Comparison of ENCODE assay signal across 23 cellular contexts in the genomic region with DNA sequence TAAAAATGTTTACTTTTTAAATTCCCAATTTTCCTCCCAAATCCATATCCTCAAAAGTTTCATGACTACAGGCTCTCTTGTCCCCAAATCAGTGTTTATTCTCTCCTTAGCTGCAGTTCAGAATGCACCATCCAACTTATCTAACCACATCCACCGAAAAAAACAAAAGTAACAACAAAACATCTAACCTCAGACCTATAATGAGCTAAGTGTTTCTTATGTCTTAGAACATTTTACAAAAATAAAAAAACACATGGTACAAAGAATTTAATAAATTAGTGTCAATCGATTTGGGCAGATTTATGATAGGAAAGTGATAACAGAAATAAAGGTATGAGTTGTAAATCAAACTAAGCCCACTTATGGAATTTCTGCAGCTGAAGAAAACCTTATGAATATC. TPM values are rescaled to one million over a fixed set of nuclear protein-coding genes. Genes with fewer than 3 reads are reported as not detected.
DNase-seq lines count a peak whose midpoint lies in the region; ATAC-seq and TF ChIP-seq lines count a peak whose summit lies in the region.
"Had no signal": no experiment of that assay in that cellular context is flagged by ENCODE, and none has a peak within 500 bp of the region (broad histone marks: within the 10 kb centered on the region; RNA-seq: fewer than 3 reads in every experiment).

No MANE protein-coding gene starts in this region.

- no peak for ATAC-seq in activated CD4-positive, alpha-beta T cell treated with anti-CD3 and anti-CD28 coated beads for 36 hours
- peak; percentile 72 for ATAC-seq in CD4-positive, alpha-beta T cell (ENCODE audit: poor library complexity)
- ATAC-seq in naive thymus-derived CD4-positive, alpha-beta T cell = peak; percentile 83
- ATAC-seq in HG03045 (IDR thresholded peaks at IDR 0.05; ENCODE audit: unreplicated experiment) = no peak
- ATAC-seq: right lobe of liver; stimulated activated naive B cell treated with anti-CD40 and anti-IgM and Interleukin-4, amounts not matched to agents 10 μg/mL and 1 μg/mL and 100 μg/mL, for 72 hours had no signal

- H3K4me3 ChIP-seq in naive thymus-derived CD4-positive, alpha-beta T cell (ENCODE audit: low read length) = peak overlapping the region; percentile 9
- H3K4me3 ChIP-seq in WERI-Rb-1 (ENCODE audit: low read depth, low read length) = no peak overlapping the region
- H3K4me3 ChIP-seq: adrenal gland, right lobe of liver, testis had no signal

- H3K27me3 ChIP-seq in CD4-positive, alpha-beta T cell (ENCODE audit: control insufficient read depth, insufficient read depth, low read length) = no peaks in the 10 kb centered on the region
- H3K27me3 ChIP-seq in naive thymus-derived CD4-positive, alpha-beta T cell (ENCODE audit: control insufficient read depth in 2 of 2, insufficient read depth in 2 of 2, low read length in 2 of 2) = no peaks in the 10 kb centered on the region
- H3K27me3 ChIP-seq in WERI-Rb-1 (ENCODE audit: insufficient read depth, low read depth, severe bottlenecking) = no peaks in the 10 kb centered on the region
- H3K27me3 ChIP-seq: adrenal gland, neutrophil, right lobe of liver, testis had no signal

- H3K9me3 ChIP-seq in CD4-positive, alpha-beta T cell (ENCODE audit: control insufficient read depth, low read length) = no peaks in the 10 kb centered on the region
- no peaks in the 10 kb centered on the region for H3K9me3 ChIP-seq in naive thymus-derived CD4-positive, alpha-beta T cell (ENCODE audit: control insufficient read depth in 2 of 3, low read length in 3 of 3)
- no peaks in the 10 kb centered on the region for H3K9me3 ChIP-seq in WERI-Rb-1 (ENCODE audit: severe bottlenecking)
- H3K9me3 ChIP-seq: neutrophil, right lobe of liver, testis had no signal

- H3K9me3 Mint-ChIP-seq in activated CD4-positive, alpha-beta T cell treated with anti-CD3 and anti-CD28 coated beads for 36 hours (ENCODE audit: low read depth) = no peaks in the 10 kb centered on the region
- H3K9me3 Mint-ChIP-seq in CD4-positive, alpha-beta T cell = no peaks in the 10 kb centered on the region
- H3K9me3 Mint-ChIP-seq in activated T-helper 1 cell treated with anti-CD3 and anti-CD28 coated beads, Interleukin-12 subunit alpha, Interleukin-12 subunit beta, Interleukin-2, Interleukin-4 antibody, amounts not matched to agents 30 ng/mL and 10 ng/mL and 1 ng/mL, durations not matched to agents 14 hours and 24 hours and 36 hours = no peaks in the 10 kb centered on the region
- H3K9me3 Mint-ChIP-seq in naive thymus-derived CD4-positive, alpha-beta T cell = no peaks in the 10 kb centered on the region
- H3K9me3 Mint-ChIP-seq: brain; memory B cell; stimulated activated naive B cell treated with anti-CD40 and anti-IgM and Interleukin-4, amounts not matched to agents 10 μg/mL and 1 μg/mL and 100 μg/mL, for 72 hours had no signal

- DNase-seq in activated CD4-positive, alpha-beta T cell treated with anti-CD3 and anti-CD28 coated beads for 36 hours = no peak
- DNase-seq in activated CD4-positive, alpha-beta T cell treated with anti-CD3 and anti-CD28 coated beads, Interleukin-2, amount 50 U/mL, for 4 hours = no peak
- DNase-seq in CD4-positive, alpha-beta T cell = no peak
- no peak for DNase-seq in activated T-helper 1 cell treated with anti-CD3 and anti-CD28 coated beads, Interleukin-12 subunit alpha, Interleukin-12 subunit beta, Interleukin-2, Interleukin-4 antibody, amounts not matched to agents 30 ng/mL and 10 ng/mL and 1 ng/mL, durations not matched to agents 14 hours and 24 hours and 36 hours (ENCODE audit: low spot score)
- peak in 7 of 9 donors; percentile 46 to 80 (median 68) for DNase-seq in naive thymus-derived CD4-positive, alpha-beta T cell
- DNase-seq in NCI-H1930 (lab: John Stamatoyannopoulos, UW) = no peak
- DNase-seq in WERI-Rb-1 = no peak
- DNase-seq: 8988T; adrenal gland; hypothalamus; NCI-H1436; NCI-H2107; NCI-H446 treated with DMSO at 0.1 percent for 48 hours; right lobe of liver; stimulated activated CD4-positive, alpha-beta T cell treated with anti-CD3 and anti-CD28 coated beads, Interleukin-12 subunit alpha, Interleukin-12 subunit beta, amount 100 ng/mL, for 4 hours; stimulated activated CD4-positive, alpha-beta T cell treated with anti-CD3 and anti-CD28 coated beads, Interleukin-4, amount 100 ng/mL, for 1 hour; stimulated activated naive B cell treated with anti-CD40 and anti-IgM and Interleukin-4, amounts not matched to agents 10 μg/mL and 1 μg/mL and 100 μg/mL, for 72 hours; testis had no signal

- peak overlapping the region; percentile 57 for H3K4me3 Mint-ChIP-seq in activated CD4-positive, alpha-beta T cell treated with anti-CD3 and anti-CD28 coated beads for 36 hours
- peak overlapping the region; percentile 79 for H3K4me3 Mint-ChIP-seq in CD4-positive, alpha-beta T cell
- peak overlapping the region; percentile 63 for H3K4me3 Mint-ChIP-seq in activated T-helper 1 cell treated with anti-CD3 and anti-CD28 coated beads, Interleukin-12 subunit alpha, Interleukin-12 subunit beta, Interleukin-2, Interleukin-4 antibody, amounts not matched to agents 30 ng/mL and 10 ng/mL and 1 ng/mL, durations not matched to agents 14 hours and 24 hours and 36 hours
- peak overlapping the region; percentile 46 to 88 (median 76) for H3K4me3 Mint-ChIP-seq in naive thymus-derived CD4-positive, alpha-beta T cell
- H3K4me3 Mint-ChIP-seq: brain; memory B cell; stimulated activated naive B cell treated with anti-CD40 and anti-IgM and Interleukin-4, amounts not matched to agents 10 μg/mL and 1 μg/mL and 100 μg/mL, for 72 hours had no signal

- POLR2A ChIA-PET in activated CD4-positive, alpha-beta T cell treated with anti-CD3 and anti-CD28 coated beads for 36 hours (lab: Charles Lee) = interaction anchor here (0.6 to 1.2 kb wide), 2 partner anchors 13 to 42 kb away, joined by 10 to 15 read pairs; no protein-coding TSS in a partner anchor
- POLR2A ChIA-PET in CD4-positive, alpha-beta T cell (lab: Charles Lee) = interaction anchor here (0.6 to 2.1 kb wide), 14 partner anchors 10 to 492 kb away, joined by 3 to 23 read pairs (median 4); a partner anchor contains a TSS
- POLR2A ChIA-PET in naive thymus-derived CD4-positive, alpha-beta T cell (lab: Charles Lee) = interaction anchor here (0.6 to 2.1 kb wide), 16 partner anchors 8 to 367 kb away, joined by 3 to 16 read pairs (median 7); a partner anchor contains a TSS

- peaks cover 13 to 87% of the 10 kb centered on the region in 2 donors for H3K4me1 ChIP-seq in naive thymus-derived CD4-positive, alpha-beta T cell (ENCODE audit: control insufficient read depth in 2 of 2, insufficient read depth in 2 of 2, low read length in 2 of 2)
- H3K4me1 ChIP-seq: adrenal gland, right lobe of liver, testis had no signal

- peak overlapping the region; percentile 90 for H3K27ac Mint-ChIP-seq in activated CD4-positive, alpha-beta T cell treated with anti-CD3 and anti-CD28 coated beads for 36 hours
- peak overlapping the region; percentile 82 for H3K27ac Mint-ChIP-seq in CD4-positive, alpha-beta T cell
- H3K27ac Mint-ChIP-seq in activated T-helper 1 cell treated with anti-CD3 and anti-CD28 coated beads, Interleukin-12 subunit alpha, Interleukin-12 subunit beta, Interleukin-2, Interleukin-4 antibody, amounts not matched to agents 30 ng/mL and 10 ng/mL and 1 ng/mL, durations not matched to agents 14 hours and 24 hours and 36 hours = peak overlapping the region; percentile 87
- peak overlapping the region; percentile 75 to 97 (median 86) for H3K27ac Mint-ChIP-seq in naive thymus-derived CD4-positive, alpha-beta T cell
- H3K27ac Mint-ChIP-seq: brain; memory B cell; stimulated activated naive B cell treated with anti-CD40 and anti-IgM and Interleukin-4, amounts not matched to agents 10 μg/mL and 1 μg/mL and 100 μg/mL, for 72 hours had no signal

- CTCF ChIA-PET in activated CD4-positive, alpha-beta T cell treated with anti-CD3 and anti-CD28 coated beads for 36 hours (lab: Charles Lee) = interaction anchor here (0.7 to 1.4 kb wide), 4 partner anchors 10 to 562 kb away, joined by 3 to 6 read pairs (median 3); no protein-coding TSS in a partner anchor
- CTCF ChIA-PET in CD4-positive, alpha-beta T cell (lab: Charles Lee) = interaction anchor here (0.9 to 1.1 kb wide), 3 partner anchors 9 to 27 kb away, joined by 3 to 4 read pairs (median 4); no protein-coding TSS in a partner anchor
- CTCF ChIA-PET in naive thymus-derived CD4-positive, alpha-beta T cell (lab: Charles Lee) = interaction anchor here (0.8 to 1.3 kb wide), 3 partner anchors 11 to 324 kb away, joined by 3 to 6 read pairs (median 5); no protein-coding TSS in a partner anchor

- H3K27me3 Mint-ChIP-seq in activated CD4-positive, alpha-beta T cell treated with anti-CD3 and anti-CD28 coated beads for 36 hours = no peaks in the 10 kb centered on the region
- no peaks in the 10 kb centered on the region for H3K27me3 Mint-ChIP-seq in CD4-positive, alpha-beta T cell
- no peaks in the 10 kb centered on the region for H3K27me3 Mint-ChIP-seq in activated T-helper 1 cell treated with anti-CD3 and anti-CD28 coated beads, Interleukin-12 subunit alpha, Interleukin-12 subunit beta, Interleukin-2, Interleukin-4 antibody, amounts not matched to agents 30 ng/mL and 10 ng/mL and 1 ng/mL, durations not matched to agents 14 hours and 24 hours and 36 hours (ENCODE audit: insufficient read depth)
- H3K27me3 Mint-ChIP-seq in naive thymus-derived CD4-positive, alpha-beta T cell = no peaks in the 10 kb centered on the region
- H3K27me3 Mint-ChIP-seq: brain; memory B cell; stimulated activated naive B cell treated with anti-CD40 and anti-IgM and Interleukin-4, amounts not matched to agents 10 μg/mL and 1 μg/mL and 100 μg/mL, for 72 hours had no signal

- TF ChIP-seq CTCF in CD4-positive, alpha-beta T cell (IDR thresholded peaks at IDR 0.05) = no peak
- no peak for TF ChIP-seq CTCF in WERI-Rb-1 (IDR thresholded peaks at IDR 0.05; ENCODE audit: low read depth, low read length)

- H3K36me3 ChIP-seq in naive thymus-derived CD4-positive, alpha-beta T cell (ENCODE audit: control insufficient read depth in 2 of 3, insufficient read depth in 3 of 3, low read length in 3 of 3) = peaks cover 7 to 19% (median 12%) of the 10 kb centered on the region in 3 experiments
- H3K36me3 ChIP-seq in WERI-Rb-1 = no peaks in the 10 kb centered on the region

- peaks cover 91% of the 10 kb centered on the region for H3K4me1 Mint-ChIP-seq in activated CD4-positive, alpha-beta T cell treated with anti-CD3 and anti-CD28 coated beads for 36 hours
- peaks cover 89% of the 10 kb centered on the region for H3K4me1 Mint-ChIP-seq in CD4-positive, alpha-beta T cell (ENCODE audit: low read depth)
- peaks cover 89% of the 10 kb centered on the region for H3K4me1 Mint-ChIP-seq in activated T-helper 1 cell treated with anti-CD3 and anti-CD28 coated beads, Interleukin-12 subunit alpha, Interleukin-12 subunit beta, Interleukin-2, Interleukin-4 antibody, amounts not matched to agents 30 ng/mL and 10 ng/mL and 1 ng/mL, durations not matched to agents 14 hours and 24 hours and 36 hours (ENCODE audit: low read depth)
- H3K4me1 Mint-ChIP-seq in naive thymus-derived CD4-positive, alpha-beta T cell = peaks cover 35 to 98% (median 89%) of the 10 kb centered on the region in 7 donors
- H3K4me1 Mint-ChIP-seq: memory B cell had no signal

- peak overlapping the region; percentile 53 for H3K27ac ChIP-seq in CD4-positive, alpha-beta T cell (ENCODE audit: low read depth, low read length)
- H3K27ac ChIP-seq in naive thymus-derived CD4-positive, alpha-beta T cell (ENCODE audit: low read depth, low read length) = peak overlapping the region; percentile 55
- H3K27ac ChIP-seq in WERI-Rb-1 = no peak overlapping the region
- H3K27ac ChIP-seq: adrenal gland, neutrophil, right lobe of liver, RWPE1, testis had no signal

- intact Hi-C loops in activated CD4-positive, alpha-beta T cell treated with anti-CD3 and anti-CD28 coated beads for 36 hours (cut with DNase I, micrococcal nuclease) = no loop called here
- intact Hi-C loops in CD4-positive, alpha-beta T cell (cut with DNase I, micrococcal nuclease) = loop anchor here in 1 of 2 experiments (1.0 to 5.0 kb wide), 3 partner anchors 9 to 39 kb away; no protein-coding TSS in a partner anchor
- intact Hi-C loops in activated T-helper 1 cell treated with anti-CD3 and anti-CD28 coated beads, Interleukin-12 subunit alpha, Interleukin-12 subunit beta, Interleukin-2, Interleukin-4 antibody, amounts not matched to agents 30 ng/mL and 10 ng/mL and 1 ng/mL, durations not matched to agents 14 hours and 24 hours and 36 hours (cut with micrococcal nuclease) = loop anchor here (1.0 to 2.0 kb wide), 2 partner anchors 8 to 15 kb away; no protein-coding TSS in a partner anchor
- intact Hi-C loops in naive thymus-derived CD4-positive, alpha-beta T cell (cut with micrococcal nuclease) = loop anchor here (1.0 to 10.0 kb wide), 4 partner anchors 12 to 733 kb away; a partner anchor contains a TSS

- peaks cover 86% of the 10 kb centered on the region for H3K36me3 Mint-ChIP-seq in activated CD4-positive, alpha-beta T cell treated with anti-CD3 and anti-CD28 coated beads for 36 hours (ENCODE audit: low read depth)
- peaks cover 89% of the 10 kb centered on the region for H3K36me3 Mint-ChIP-seq in CD4-positive, alpha-beta T cell (ENCODE audit: low read depth)
- H3K36me3 Mint-ChIP-seq in activated T-helper 1 cell treated with anti-CD3 and anti-CD28 coated beads, Interleukin-12 subunit alpha, Interleukin-12 subunit beta, Interleukin-2, Interleukin-4 antibody, amounts not matched to agents 30 ng/mL and 10 ng/mL and 1 ng/mL, durations not matched to agents 14 hours and 24 hours and 36 hours (ENCODE audit: low read depth) = peaks cover 72% of the 10 kb centered on the region
- H3K36me3 Mint-ChIP-seq in naive thymus-derived CD4-positive, alpha-beta T cell = peaks cover 6 to 60% (median 52%) of the 10 kb centered on the region in 5 donors

RNA-seq across cellular contexts. Expression of a gene that starts 13.6 kb away (rescaled TPM):
- total RNA-seq in activated CD4-positive, alpha-beta T cell treated with anti-CD3 and anti-CD28 coated beads for 36 hours = 100 to 1,000 TPM; 471 to 590 TPM
- 100 to 1,000 TPM; 390 to 393 TPM for total RNA-seq in CD4-positive, alpha-beta T cell
- 679 and 686 TPM in 2 replicates for total RNA-seq in activated T-helper 1 cell treated with anti-CD3 and anti-CD28 coated beads, Interleukin-12 subunit alpha, Interleukin-12 subunit beta, Interleukin-2, Interleukin-4 antibody, amounts not matched to agents 30 ng/mL and 10 ng/mL and 1 ng/mL, durations not matched to agents 14 hours and 24 hours and 36 hours
- total RNA-seq in naive thymus-derived CD4-positive, alpha-beta T cell = 100 to 1,000 TPM; 258 to 482 (median 451) TPM
- 100 to 1,000 TPM; 286 to 389 TPM for polyA plus RNA-seq in naive thymus-derived CD4-positive, alpha-beta T cell

Comparison
In these comparisons a context has a peak if more than half of its experiments do, and no peak if none do; other contexts are left out.
1. ATAC-seq: peak in CD4-positive, alpha-beta T cell (single experiment) and naive thymus-derived CD4-positive, alpha-beta T cell (single experiment); none in activated CD4-positive, alpha-beta T cell treated with anti-CD3 and anti-CD28 coated beads for 36 hours (single experiment) and HG03045 (single experiment).
2. DNase-seq: peak in naive thymus-derived CD4-positive, alpha-beta T cell (7 of 9); none in activated CD4-positive, alpha-beta T cell treated with anti-CD3 and anti-CD28 coated beads for 36 hours (single experiment), activated CD4-positive, alpha-beta T cell treated with anti-CD3 and anti-CD28 coated beads, Interleukin-2, amount 50 U/mL, for 4 hours (0 of 2), CD4-positive, alpha-beta T cell (0 of 10), activated T-helper 1 cell treated with anti-CD3 and anti-CD28 coated beads, Interleukin-12 subunit alpha, Interleukin-12 subunit beta, Interleukin-2, Interleukin-4 antibody, amounts not matched to agents 30 ng/mL and 10 ng/mL and 1 ng/mL, durations not matched to agents 14 hours and 24 hours and 36 hours (single experiment), NCI-H1930 (0 of 2) and WERI-Rb-1 (single experiment).
3. intact Hi-C loops: an anchor here in activated T-helper 1 cell treated with anti-CD3 and anti-CD28 coated beads, Interleukin-12 subunit alpha, Interleukin-12 subunit beta, Interleukin-2, Interleukin-4 antibody, amounts not matched to agents 30 ng/mL and 10 ng/mL and 1 ng/mL, durations not matched to agents 14 hours and 24 hours and 36 hours (1.0 to 2.0 kb wide) and naive thymus-derived CD4-positive, alpha-beta T cell (1.0 to 10.0 kb wide); none called in activated CD4-positive, alpha-beta T cell treated with anti-CD3 and anti-CD28 coated beads for 36 hours.
4. Peak in every context shown above with its lines, with median percentiles within 50 percentile points of each other: H3K27ac Mint-ChIP-seq and H3K4me3 Mint-ChIP-seq.